In the genomic region with DNA sequence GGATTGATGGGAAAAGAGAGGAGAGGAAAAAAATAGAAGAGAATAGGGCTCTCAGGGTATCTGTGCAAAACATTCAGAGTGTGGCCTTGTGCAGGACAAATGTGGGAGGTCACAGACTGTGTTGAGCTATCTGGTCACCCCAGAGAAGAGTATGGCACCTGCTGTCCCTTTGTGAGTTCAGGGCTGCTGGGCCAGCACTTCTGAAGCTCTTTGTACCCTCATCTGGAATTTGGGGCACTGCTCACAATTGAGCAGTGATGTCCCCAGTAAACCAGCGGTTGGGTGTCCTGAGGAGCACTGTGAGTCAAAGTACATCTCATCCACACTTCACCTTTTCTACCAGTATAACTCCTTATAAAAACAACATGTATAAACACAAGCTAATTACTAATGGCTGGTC, we compare ENCODE assay signal across 24 cellular contexts. TPM values are rescaled to one million over a fixed set of nuclear protein-coding genes. Genes with fewer than 3 reads are reported as not detected.
DNase-seq lines count a peak whose midpoint lies in the region; ATAC-seq, FAIRE-seq and TF ChIP-seq lines count a peak whose summit lies in the region.
"Had no signal": no experiment of that assay in that cellular context is flagged by ENCODE, and none has a peak within 500 bp of the region (broad histone marks: within the 10 kb centered on the region; RNA-seq: fewer than 3 reads in every experiment).

No MANE protein-coding gene starts in this region.

- intact Hi-C loops in posterior vena cava (cut with DNase I) = no loop called here

- POLR2A ChIA-PET in A549 (lab: Yijun Ruan, JAX) = interaction anchor here (1.0 kb wide), 1 partner anchor 10 kb away, joined by 4 read pairs; no protein-coding TSS in a partner anchor

- peak overlapping the region; percentile 6 to 64; a peak in 3 of 6 replicates for H3K27ac ChIP-seq in A549
- H3K27ac ChIP-seq: 22Rv1, BLaER1 had no signal

- H3K4me3 ChIP-seq in A549 = no peak overlapping the region
- H3K4me3 ChIP-seq: BLaER1, GM12878, GM23338 had no signal

- peaks cover 27% of the 10 kb centered on the region for H3K4me1 ChIP-seq in A549
- H3K4me1 ChIP-seq: BLaER1 had no signal

- peak; percentile 19 for DNase-seq in activated CD8-positive, alpha-beta memory T cell treated with anti-CD3 and anti-CD28 coated beads for 24 hours
- no peak for DNase-seq in activated CD8-positive, alpha-beta memory T cell treated with anti-CD3 and anti-CD28 coated beads, Interleukin-2, amount 50 U/mL, for 4 hours
- DNase-seq in A549 (ENCODE audit: low read depth in 1 of 2, low spot score in 1 of 2) = no peak
- DNase-seq in islet precursor cell = peak; percentile 35
- peak; percentile 8 for DNase-seq in posterior vena cava (ENCODE audit: low spot score)
- no peak for DNase-seq in urothelium cell line (ENCODE audit: low spot score)
- DNase-seq: Calu3; CD4-positive, alpha-beta memory T cell; DMS 273 treated with DMSO at 0.1 percent for 48 hours; DMS53; DND-41; EL; HCEC 1CT had no signal

- no peak for TF ChIP-seq RAD21 in A549 (conservative IDR thresholded peaks at IDR 0.05 in 1 of 2, IDR thresholded peaks at IDR 0.05 in 1 of 2)

- no peak for TF ChIP-seq EP300 in A549 (IDR thresholded peaks at IDR 0.05)

- 88% methylated on average over 1 of the region's 1 CpG for WGBS in A549 (ENCODE audit: missing lambda C conversion rate)

- no peak overlapping the region for H3K4me2 ChIP-seq in A549
- H3K4me2 ChIP-seq: BLaER1, GM23338 had no signal

- H3K9me3 ChIP-seq in A549 = no peaks in the 10 kb centered on the region
- H3K9me3 ChIP-seq: BLaER1 had no signal

- ATAC-seq in A549 (no peak), GM19035 (IDR thresholded peaks at IDR 0.05; ENCODE audit: unreplicated experiment) (no peak), GM18511 (IDR thresholded peaks at IDR 0.05; ENCODE audit: unreplicated experiment) (no peak)
- ATAC-seq: GM12878, GM23338 had no signal

- FAIRE-seq in A549 (lab: Jason Lieb, UNC) (no peak), urothelium cell line (lab: Jason Lieb, UNC) (no peak)
- FAIRE-seq: GM12878, H54 had no signal

- CTCF ChIA-PET in A549 (lab: Yijun Ruan, JAX) = interaction anchor here (1.0 to 7.4 kb wide), 12 partner anchors 13 to 591 kb away, joined by 3 to 42 read pairs (median 6); no protein-coding TSS in a partner anchor

- no peak for TF ChIP-seq CTCF in A549 (IDR thresholded peaks at IDR 0.05)

- no peak for TF ChIP-seq POLR2A in A549 (IDR thresholded peaks at IDR 0.05; ENCODE audit: low read length)

TF ChIP-seq in A549, 52 proteins besides CTCF, POLR2A, EP300 and RAD21:
- TF ChIP-seq TP53 (CRISPR knock-in tag; IDR thresholded peaks at IDR 0.05) = no peak
- no peak for TF ChIP-seq RARB (CRISPR knock-in tag; IDR thresholded peaks at IDR 0.05)
- TF ChIP-seq EHF (CRISPR knock-in tag; IDR thresholded peaks at IDR 0.05) = no peak
- no peak for TF ChIP-seq TFCP2L1 (CRISPR knock-in tag; IDR thresholded peaks at IDR 0.05)
- TF ChIP-seq SMC3 (IDR thresholded peaks at IDR 0.05) = no peak
- TF ChIP-seq NPAS2 (CRISPR knock-in tag; IDR thresholded peaks at IDR 0.05; ENCODE audit: borderline replicate concordance) = no peak
- no peak for TF ChIP-seq CHD4 (IDR thresholded peaks at IDR 0.05; ENCODE audit: borderline replicate concordance)
- TF ChIP-seq, protein P1, sequence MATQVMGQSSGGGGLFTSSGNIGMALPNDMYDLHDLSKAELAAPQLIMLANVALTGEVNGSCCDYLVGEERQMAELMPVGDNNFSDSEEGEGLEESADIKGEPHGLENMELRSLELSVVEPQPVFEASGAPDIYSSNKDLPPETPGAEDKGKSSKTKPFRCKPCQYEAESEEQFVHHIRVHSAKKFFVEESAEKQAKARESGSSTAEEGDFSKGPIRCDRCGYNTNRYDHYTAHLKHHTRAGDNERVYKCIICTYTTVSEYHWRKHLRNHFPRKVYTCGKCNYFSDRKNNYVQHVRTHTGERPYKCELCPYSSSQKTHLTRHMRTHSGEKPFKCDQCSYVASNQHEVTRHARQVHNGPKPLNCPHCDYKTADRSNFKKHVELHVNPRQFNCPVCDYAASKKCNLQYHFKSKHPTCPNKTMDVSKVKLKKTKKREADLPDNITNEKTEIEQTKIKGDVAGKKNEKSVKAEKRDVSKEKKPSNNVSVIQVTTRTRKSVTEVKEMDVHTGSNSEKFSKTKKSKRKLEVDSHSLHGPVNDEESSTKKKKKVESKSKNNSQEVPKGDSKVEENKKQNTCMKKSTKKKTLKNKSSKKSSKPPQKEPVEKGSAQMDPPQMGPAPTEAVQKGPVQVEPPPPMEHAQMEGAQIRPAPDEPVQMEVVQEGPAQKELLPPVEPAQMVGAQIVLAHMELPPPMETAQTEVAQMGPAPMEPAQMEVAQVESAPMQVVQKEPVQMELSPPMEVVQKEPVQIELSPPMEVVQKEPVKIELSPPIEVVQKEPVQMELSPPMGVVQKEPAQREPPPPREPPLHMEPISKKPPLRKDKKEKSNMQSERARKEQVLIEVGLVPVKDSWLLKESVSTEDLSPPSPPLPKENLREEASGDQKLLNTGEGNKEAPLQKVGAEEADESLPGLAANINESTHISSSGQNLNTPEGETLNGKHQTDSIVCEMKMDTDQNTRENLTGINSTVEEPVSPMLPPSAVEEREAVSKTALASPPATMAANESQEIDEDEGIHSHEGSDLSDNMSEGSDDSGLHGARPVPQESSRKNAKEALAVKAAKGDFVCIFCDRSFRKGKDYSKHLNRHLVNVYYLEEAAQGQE (IDR thresholded peaks at IDR 0.05) = no peak
- TF ChIP-seq, protein P2, sequence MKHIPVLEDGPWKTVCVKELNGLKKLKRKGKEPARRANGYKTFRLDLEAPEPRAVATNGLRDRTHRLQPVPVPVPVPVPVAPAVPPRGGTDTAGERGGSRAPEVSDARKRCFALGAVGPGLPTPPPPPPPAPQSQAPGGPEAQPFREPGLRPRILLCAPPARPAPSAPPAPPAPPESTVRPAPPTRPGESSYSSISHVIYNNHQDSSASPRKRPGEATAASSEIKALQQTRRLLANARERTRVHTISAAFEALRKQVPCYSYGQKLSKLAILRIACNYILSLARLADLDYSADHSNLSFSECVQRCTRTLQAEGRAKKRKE (CRISPR knock-in tag; IDR thresholded peaks at IDR 0.05; ENCODE audit: low read depth) = no peak
- TF ChIP-seq ZSCAN20 (CRISPR knock-in tag; IDR thresholded peaks at IDR 0.05) = no peak
- TF ChIP-seq HOXB5 (CRISPR knock-in tag; IDR thresholded peaks at IDR 0.05) = no peak
- no peak for TF ChIP-seq NR3C1 (IDR thresholded peaks at IDR 0.05)
- TF ChIP-seq ZFP36 (IDR thresholded peaks at IDR 0.05; ENCODE audit: borderline replicate concordance, partially characterized antibody) = no peak
- no peak for TF ChIP-seq KDM5A (IDR thresholded peaks at IDR 0.05)
- TF ChIP-seq PHF8 (IDR thresholded peaks at IDR 0.05; ENCODE audit: borderline replicate concordance, low read depth) = no peak
- no peak for TF ChIP-seq POLR2AphosphoS2 (conservative IDR thresholded peaks at IDR 0.05; ENCODE audit: low read length)
- TF ChIP-seq JUNB (IDR thresholded peaks at IDR 0.05) = no peak
- no peak for TF ChIP-seq CBX2 (IDR thresholded peaks at IDR 0.05; ENCODE audit: borderline replicate concordance, low read depth)
- TF ChIP-seq, protein P3, sequence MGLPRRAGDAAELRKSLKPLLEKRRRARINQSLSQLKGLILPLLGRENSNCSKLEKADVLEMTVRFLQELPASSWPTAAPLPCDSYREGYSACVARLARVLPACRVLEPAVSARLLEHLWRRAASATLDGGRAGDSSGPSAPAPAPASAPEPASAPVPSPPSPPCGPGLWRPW (IDR thresholded peaks at IDR 0.05) = no peak
- TF ChIP-seq, protein P4, sequence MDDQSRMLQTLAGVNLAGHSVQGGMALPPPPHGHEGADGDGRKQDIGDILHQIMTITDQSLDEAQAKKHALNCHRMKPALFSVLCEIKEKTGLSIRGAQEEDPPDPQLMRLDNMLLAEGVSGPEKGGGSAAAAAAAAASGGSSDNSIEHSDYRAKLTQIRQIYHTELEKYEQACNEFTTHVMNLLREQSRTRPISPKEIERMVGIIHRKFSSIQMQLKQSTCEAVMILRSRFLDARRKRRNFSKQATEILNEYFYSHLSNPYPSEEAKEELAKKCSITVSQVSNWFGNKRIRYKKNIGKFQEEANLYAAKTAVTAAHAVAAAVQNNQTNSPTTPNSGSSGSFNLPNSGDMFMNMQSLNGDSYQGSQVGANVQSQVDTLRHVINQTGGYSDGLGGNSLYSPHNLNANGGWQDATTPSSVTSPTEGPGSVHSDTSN (IDR thresholded peaks at IDR 0.05) = no peak

RNA-seq across cellular contexts. Expression of a gene that starts 2.6 kb away (rescaled TPM):
- polyA plus RNA-seq in A549 (2011; rRNA removed) (1,799 and 1,935 TPM in 2 replicates), A549 (2017; fragmentation: RNase III; extraction: RNeasy Plus Mini Kit Qiagen cat#74134 plus additional on column Dnase treatment) (3,419 to 3,643 TPM (median 3,445 TPM) in 3 replicates)
- 4,307 and 4,853 TPM in 2 replicates for polyA plus RNA-seq in A549 (2012; cell fraction: cytosol; rRNA removed)
- polyA plus RNA-seq in A549 (2012; cell fraction: nucleus; rRNA removed) = 4,173 and 4,472 TPM in 2 replicates
- polyA minus RNA-seq in A549 (2011; rRNA and poly(A)+ RNA removed) = 632 and 835 TPM in 2 replicates
- not detected for total RNA-seq in posterior vena cava
- total RNA-seq: CD4-positive, alpha-beta memory T cell; G401; GM23338; HT-29 had no signal
- polyA plus RNA-seq: CD14-positive monocyte; CD4-positive, alpha-beta memory T cell; GM23338 had no signal

RNA-seq across cellular contexts. Expression of a gene that starts 19.5 kb away (rescaled TPM):
- 23.5 and 43.0 TPM in 2 replicates for polyA plus RNA-seq in A549 (2011; rRNA removed)
- polyA plus RNA-seq in A549 (2012; cell fraction: cytosol; rRNA removed) = 10.6 and 13.1 TPM in 2 replicates
- polyA plus RNA-seq in A549 (2012; cell fraction: nucleus; rRNA removed) = 73.1 and 148 TPM in 2 replicates
- 331 to 441 TPM (median 378 TPM) in 3 replicates for polyA plus RNA-seq in A549 (2017; fragmentation: RNase III; extraction: RNeasy Plus Mini Kit Qiagen cat#74134 plus additional on column Dnase treatment)
- polyA minus RNA-seq in A549 (2011; rRNA and poly(A)+ RNA removed) = 4.4 and 5.3 TPM in 2 replicates
- not detected for total RNA-seq in posterior vena cava
- total RNA-seq: A673; CD4-positive, alpha-beta memory T cell; G401; GM23338 had no signal
- polyA plus RNA-seq: CD14-positive monocyte; CD4-positive, alpha-beta memory T cell had no signal

RNA-seq across cellular contexts. Expression of a gene that starts 27.3 kb away (rescaled TPM):
- polyA plus RNA-seq in A549 (2011; rRNA removed) (11.6 and 20.4 TPM in 2 replicates), A549 (2017; fragmentation: RNase III; extraction: RNeasy Plus Mini Kit Qiagen cat#74134 plus additional on column Dnase treatment) (43.3 to 52.1 TPM (median 44.8 TPM) in 3 replicates)
- 2.3 TPM in 2 replicates for polyA plus RNA-seq in A549 (2012; cell fraction: cytosol; rRNA removed)
- polyA plus RNA-seq in A549 (2012; cell fraction: nucleus; rRNA removed) = 1.4 and 1.8 TPM in 2 replicates
- 3.5 and 4.8 TPM in 2 replicates for polyA minus RNA-seq in A549 (2011; rRNA and poly(A)+ RNA removed)
- total RNA-seq in posterior vena cava = not detected
- total RNA-seq: A673; Calu3; CD4-positive, alpha-beta memory T cell; GM12878; GM23338 had no signal
- polyA plus RNA-seq: CD14-positive monocyte; CD4-positive, alpha-beta memory T cell; GM12878; GM23338 had no signal

Comparison
In these comparisons a context has a peak if more than half of its experiments do, and no peak if none do; other contexts are left out.
1. DNase-seq: peak in activated CD8-positive, alpha-beta memory T cell treated with anti-CD3 and anti-CD28 coated beads for 24 hours (single experiment), islet precursor cell (single experiment) and posterior vena cava (single experiment); none in activated CD8-positive, alpha-beta memory T cell treated with anti-CD3 and anti-CD28 coated beads, Interleukin-2, amount 50 U/mL, for 4 hours (single experiment), A549 (0 of 2) and urothelium cell line (single experiment).